In the genomic region with DNA sequence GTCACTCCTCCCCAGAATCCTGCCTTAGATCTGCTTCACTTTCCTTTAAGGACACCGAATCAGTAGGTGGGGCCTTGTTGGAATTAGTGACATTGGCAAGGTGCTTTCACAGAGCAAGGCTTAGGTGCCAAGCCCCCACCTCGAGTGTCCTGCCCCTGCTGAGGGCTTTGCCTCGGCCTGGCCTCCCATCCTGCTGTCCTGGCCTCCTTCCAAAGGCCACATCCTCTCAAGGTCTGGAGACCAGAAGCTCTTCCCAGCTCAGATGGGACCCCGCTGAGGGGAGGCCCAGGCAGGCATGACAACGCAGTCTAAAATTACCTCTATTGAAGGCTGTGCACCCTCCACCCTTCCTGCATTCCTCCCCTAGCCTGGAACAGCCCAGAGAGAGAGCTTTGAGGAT, we compare ENCODE assay signal across 20 cellular contexts.
DNase-seq lines count a peak whose midpoint lies in the region; ATAC-seq and TF ChIP-seq lines count a peak whose summit lies in the region.
"Had no signal": no experiment of that assay in that cellular context is flagged by ENCODE, and none has a peak within 500 bp of the region (broad histone marks: within the 10 kb centered on the region; RNA-seq: fewer than 3 reads in every experiment).

No MANE protein-coding gene starts in this region.

- peak overlapping the region; percentile 71 for H3K14ac ChIP-seq in trophoblast cell (ENCODE audit: low read length)

- H2AFZ ChIP-seq in trophoblast cell (ENCODE audit: insufficient read depth, low read length, poor library complexity) = no peak overlapping the region

- ATAC-seq in heart right ventricle (peak in 7 of 8 donors; percentile 10 to 74 (median 54)), right cardiac atrium (peak; percentile 34 to 54), GM21737 (IDR thresholded peaks at IDR 0.05; ENCODE audit: unreplicated experiment) (no peak), GM21576 (IDR thresholded peaks at IDR 0.05; ENCODE audit: unreplicated experiment) (no peak), GM21825 (IDR thresholded peaks at IDR 0.05; ENCODE audit: unreplicated experiment) (no peak)
- ATAC-seq: GM12878, HCT116 had no signal

- peak overlapping the region; percentile 18 for H2BK5ac ChIP-seq in trophoblast cell (ENCODE audit: low read depth, low read length, poor library complexity)

- H4K8ac ChIP-seq in trophoblast cell (ENCODE audit: low read depth, low read length) = peak overlapping the region; percentile 59

- DNase-seq in heart right ventricle (peak in 1 of 2 donors; percentile 31), right atrium auricular region (ENCODE audit: low spot score) (no peak), MG63 (peak; percentile 8), right cardiac atrium (peak in 2 of 3 donors; percentile 40 to 62), trophoblast cell (no peak)
- DNase-seq: GOT3; IMR-90; NCI-H1105 treated with DMSO at 0.1 percent for 48 hours; NCI-H2029 treated with DMSO at 0.1 percent for 48 hours; NCI-H226; NCI-H510A treated with DMSO at 0.1 percent for 48 hours; NCI-H748 treated with DMSO at 0.1 percent for 48 hours; NK-92 treated with Interleukin-12 subunit alpha and Interleukin-12 subunit beta, amount 100 ng/mL, for 24 hours had no signal

- intact Hi-C loops in heart right ventricle (cut with DNase I) (loop anchor here in 1 of 10 donors (10.0 kb wide), 1 partner anchor 111 kb away; no protein-coding TSS in a partner anchor), right cardiac atrium (cut with DNase I) (no loop called here)

- H3K27me3 ChIP-seq in heart right ventricle (no peaks in the 10 kb centered on the region), right atrium auricular region (no peaks in the 10 kb centered on the region), MG63 (no peaks in the 10 kb centered on the region), right cardiac atrium (ENCODE audit: control insufficient read depth, insufficient read depth) (no peaks in the 10 kb centered on the region), trophoblast cell (ENCODE audit: insufficient read depth, low read length) (no peaks in the 10 kb centered on the region)

- no peak overlapping the region for H4K12ac ChIP-seq in trophoblast cell (ENCODE audit: low read depth, low read length)

- H3K9me3 ChIP-seq in heart right ventricle (peaks cover 0 to 14% (median 0%) of the 10 kb centered on the region in 11 donors), right atrium auricular region (peaks cover 0 to 11% of the 10 kb centered on the region in 2 donors), MG63 (0 out of 2 replicates have a peak, but pooled peaks cover 2% of the 10 kb centered on the region), right cardiac atrium (ENCODE audit: control insufficient read depth, low read length) (no peaks in the 10 kb centered on the region), trophoblast cell (ENCODE audit: insufficient read depth, low read depth, low read length) (peaks cover 4% of the 10 kb centered on the region)
- H3K9me3 ChIP-seq: SJSA1 had no signal

- H2BK120ac ChIP-seq in trophoblast cell (ENCODE audit: insufficient read depth, low read length, poor library complexity) = peak overlapping the region; percentile 70

- H3K4me3 ChIP-seq in heart right ventricle (no peak overlapping the region), right atrium auricular region (no peak overlapping the region), MG63 (no peak overlapping the region), right cardiac atrium (ENCODE audit: low read length) (no peak overlapping the region), trophoblast cell (ENCODE audit: low read depth, low read length) (no peak overlapping the region)
- H3K4me3 ChIP-seq: GM12878, SJSA1 had no signal

- H3K4ac ChIP-seq in trophoblast cell (ENCODE audit: low read depth, low read length) = peak overlapping the region; percentile 16

- H3K4me2 ChIP-seq in trophoblast cell (ENCODE audit: low read length) = no peak overlapping the region

- H2BK12ac ChIP-seq in trophoblast cell (ENCODE audit: low read length) = peak overlapping the region; percentile 78

- H2AK5ac ChIP-seq in trophoblast cell (ENCODE audit: low read length) = peak overlapping the region; percentile 36

- H3K27ac ChIP-seq in heart right ventricle (peak overlapping the region in 3 of 10 donors; percentile 18 to 32 (median 23)), right atrium auricular region (no peak overlapping the region), right cardiac atrium (ENCODE audit: low read length) (no peak overlapping the region), trophoblast cell (ENCODE audit: low read depth, low read length) (peak overlapping the region; percentile 1)
- H3K27ac ChIP-seq: C4-2B, SJSA1 had no signal

- WGBS in heart right ventricle, 2 donors = 43 to 66% methylated on average over 5 of the region's 5 CpGs
- 51% methylated on average over 5 of the region's 5 CpGs for WGBS in right cardiac atrium
- no CpG with 5 or more reads among the region's 5 CpGs for WGBS in trophoblast cell (ENCODE audit: extremely low coverage, insufficient coverage, insufficient read length)

- TF ChIP-seq CTCF in heart right ventricle (IDR thresholded peaks at IDR 0.05) = no peak
- no peak for TF ChIP-seq CTCF in right atrium auricular region (IDR thresholded peaks at IDR 0.05)

- H3K36me3 ChIP-seq in heart right ventricle = no peaks in the 10 kb centered on the region
- no peaks in the 10 kb centered on the region for H3K36me3 ChIP-seq in right atrium auricular region
- no peaks in the 10 kb centered on the region for H3K36me3 ChIP-seq in MG63
- H3K36me3 ChIP-seq in trophoblast cell (ENCODE audit: control insufficient read depth in 1 of 2, insufficient read depth in 2 of 2, low read length in 2 of 2) = no peaks in the 10 kb centered on the region
- H3K36me3 ChIP-seq: SJSA1 had no signal

- no peak overlapping the region for H3K23ac ChIP-seq in trophoblast cell (ENCODE audit: low read length)

- H3K4me1 ChIP-seq in heart right ventricle (peaks cover 0 to 51% (median 35%) of the 10 kb centered on the region in 9 donors), right atrium auricular region (peaks cover 0 to 31% of the 10 kb centered on the region in 2 donors), right cardiac atrium (ENCODE audit: control insufficient read depth, insufficient read depth, low read length) (peaks cover 9% of the 10 kb centered on the region), trophoblast cell (ENCODE audit: control insufficient read depth in 1 of 2, insufficient read depth in 2 of 2, low read length in 2 of 2) (peaks cover 30 to 36% of the 10 kb centered on the region in 2 experiments)
- H3K4me1 ChIP-seq: SJSA1 had no signal

- H3K9ac ChIP-seq in trophoblast cell (ENCODE audit: low read length) = no peak overlapping the region

- H3K18ac ChIP-seq in trophoblast cell (ENCODE audit: low read length) = peak overlapping the region; percentile 34

- H4K91ac ChIP-seq in trophoblast cell (ENCODE audit: low read depth, low read length) = peak overlapping the region; percentile 63

- peaks cover 7% of the 10 kb centered on the region for H3K79me2 ChIP-seq in trophoblast cell (ENCODE audit: control insufficient read depth, insufficient read depth, low read length, poor library complexity)

- H3K79me1 ChIP-seq in trophoblast cell (ENCODE audit: low read length) = peaks cover 37% of the 10 kb centered on the region

Comparison
In these comparisons a context has a peak if more than half of its experiments do, and no peak if none do; other contexts are left out.
1. DNase-seq: peak in MG63 (single experiment) and right cardiac atrium (2 of 3); none in right atrium auricular region (single experiment) and trophoblast cell (0 of 2).
2. ATAC-seq: peak in heart right ventricle (7 of 8) and right cardiac atrium (2 of 2); none in GM21737 (single experiment), GM21576 (single experiment) and GM21825 (single experiment).